ENCODE assay signal across 25 cellular contexts in genomic region chr4:109683621-109684253, GRCh38. TPM values are rescaled to one million over a fixed set of nuclear protein-coding genes. Genes with fewer than 3 reads are reported as not detected.
DNase-seq lines count a peak whose midpoint lies in the region; ATAC-seq lines count a peak whose summit lies in the region.
"Had no signal": no experiment of that assay in that cellular context is flagged by ENCODE, and none has a peak within 500 bp of the region (broad histone marks: within the 10 kb centered on the region; RNA-seq: fewer than 3 reads in every experiment).

No MANE protein-coding gene starts in this region.

- DNase-seq in T-helper 2 cell treated with Interferon-gamma antibody and Interleukin-4, amounts not matched to agents 5 μg/mL and 100 μg/mL, for 36 hours (ENCODE audit: low spot score) = no peak
- DNase-seq in T-helper 2 cell (no peak), NCI-H187 treated with DMSO at 0.1 percent for 48 hours (lab: John Stamatoyannopoulos, UW) (no peak)
- no peak for DNase-seq in stimulated activated naive CD8-positive, alpha-beta T cell treated with anti-CD3 and anti-CD28 coated beads, Interleukin-15, amount 100 ng/mL, for 72 hours
- no peak for DNase-seq in stimulated activated naive CD8-positive, alpha-beta T cell treated with anti-CD3 and anti-CD28 coated beads, Interleukin-15, Interleukin-2, amounts not matched to agents 100 U/mL and 50 U/mL, for 24 hours
- DNase-seq in activated naive CD8-positive, alpha-beta T cell treated with anti-CD3 and anti-CD28 coated beads for 36 hours = no peak
- no peak for DNase-seq in stimulated activated naive B cell treated with anti-CD40 and anti-IgM and Interleukin-4, amounts not matched to agents 10 μg/mL and 1 μg/mL and 100 μg/mL, for 72 hours
- DNase-seq in activated CD4-positive, alpha-beta memory T cell treated with anti-CD3 and anti-CD28 coated beads, Interleukin-2, amount 10 ng/mL, durations not matched to agents 7 days and 5 days = no peak
- DNase-seq: 8988T, caudate nucleus, DND-41, endodermal cell, GF-D8, HFFc6, NCI-H1092, NCI-H1694 treated with DMSO at 0.1 percent for 48 hours, NCI-H2171 treated with DMSO at 0.1 percent for 48 hours, NCI-H510A, RPMI8226, small intestine, stomach, uterus had no signal

- ATAC-seq in stimulated activated naive CD8-positive, alpha-beta T cell treated with anti-CD3 and anti-CD28 coated beads, Interleukin-15, amount 100 ng/mL, for 72 hours = no peak
- ATAC-seq in stimulated activated naive CD8-positive, alpha-beta T cell treated with anti-CD3 and anti-CD28 coated beads, Interleukin-15, Interleukin-2, amounts not matched to agents 100 U/mL and 50 U/mL, for 24 hours = no peak
- ATAC-seq in stimulated activated naive B cell treated with anti-CD40 and anti-IgM and Interleukin-4, amounts not matched to agents 10 μg/mL and 1 μg/mL and 100 μg/mL, for 72 hours (replicated peaks) = peak; percentile 89 to 91
- ATAC-seq: left lobe of liver had no signal

- POLR2A ChIA-PET in activated CD4-positive, alpha-beta memory T cell treated with anti-CD3 and anti-CD28 coated beads, Interleukin-2, amount 10 ng/mL, durations not matched to agents 7 days and 5 days (lab: Charles Lee) = interaction anchor here (4.0 kb wide), 1 partner anchor 123 kb away, joined by 14 read pairs; the partner anchor contains the start of gene MCUB

- H3K27me3 Mint-ChIP-seq in T-helper 2 cell treated with Interferon-gamma antibody and Interleukin-4, amounts not matched to agents 5 μg/mL and 100 μg/mL, for 36 hours (ENCODE audit: low read depth) = no peaks in the 10 kb centered on the region
- H3K27me3 Mint-ChIP-seq in stimulated activated naive CD8-positive, alpha-beta T cell treated with anti-CD3 and anti-CD28 coated beads, Interleukin-15, amount 100 ng/mL, for 72 hours = no peaks in the 10 kb centered on the region
- H3K27me3 Mint-ChIP-seq in activated naive CD8-positive, alpha-beta T cell treated with anti-CD3 and anti-CD28 coated beads for 36 hours = no peaks in the 10 kb centered on the region
- H3K27me3 Mint-ChIP-seq in stimulated activated naive B cell treated with anti-CD40 and anti-IgM and Interleukin-4, amounts not matched to agents 10 μg/mL and 1 μg/mL and 100 μg/mL, for 72 hours = no peaks in the 10 kb centered on the region
- no peaks in the 10 kb centered on the region for H3K27me3 Mint-ChIP-seq in activated CD4-positive, alpha-beta memory T cell treated with anti-CD3 and anti-CD28 coated beads, Interleukin-2, amount 10 ng/mL, durations not matched to agents 7 days and 5 days
- H3K27me3 Mint-ChIP-seq: dendritic cell treated with granulocyte-macrophage colony-stimulating factor and Interleukin-4, amounts not matched to agents 40 ng/mL and 50 ng/mL, for 4 days had no signal

- H3K9me3 Mint-ChIP-seq in T-helper 2 cell treated with Interferon-gamma antibody and Interleukin-4, amounts not matched to agents 5 μg/mL and 100 μg/mL, for 36 hours = no peaks in the 10 kb centered on the region
- no peaks in the 10 kb centered on the region for H3K9me3 Mint-ChIP-seq in stimulated activated naive CD8-positive, alpha-beta T cell treated with anti-CD3 and anti-CD28 coated beads, Interleukin-15, amount 100 ng/mL, for 72 hours
- no peaks in the 10 kb centered on the region for H3K9me3 Mint-ChIP-seq in activated naive CD8-positive, alpha-beta T cell treated with anti-CD3 and anti-CD28 coated beads for 36 hours
- H3K9me3 Mint-ChIP-seq in stimulated activated naive B cell treated with anti-CD40 and anti-IgM and Interleukin-4, amounts not matched to agents 10 μg/mL and 1 μg/mL and 100 μg/mL, for 72 hours = no peaks in the 10 kb centered on the region
- no peaks in the 10 kb centered on the region for H3K9me3 Mint-ChIP-seq in activated CD4-positive, alpha-beta memory T cell treated with anti-CD3 and anti-CD28 coated beads, Interleukin-2, amount 10 ng/mL, durations not matched to agents 7 days and 5 days
- H3K9me3 Mint-ChIP-seq: dendritic cell treated with granulocyte-macrophage colony-stimulating factor and Interleukin-4, amounts not matched to agents 40 ng/mL and 50 ng/mL, for 4 days; HFFc6 had no signal

- H3K36me3 Mint-ChIP-seq in T-helper 2 cell treated with Interferon-gamma antibody and Interleukin-4, amounts not matched to agents 5 μg/mL and 100 μg/mL, for 36 hours (ENCODE audit: low read depth) = peaks cover 56% of the 10 kb centered on the region
- H3K36me3 Mint-ChIP-seq in activated naive CD8-positive, alpha-beta T cell treated with anti-CD3 and anti-CD28 coated beads for 36 hours = peaks cover 42% of the 10 kb centered on the region
- peaks cover 26 to 29% of the 10 kb centered on the region in 2 donors for H3K36me3 Mint-ChIP-seq in stimulated activated naive B cell treated with anti-CD40 and anti-IgM and Interleukin-4, amounts not matched to agents 10 μg/mL and 1 μg/mL and 100 μg/mL, for 72 hours
- peaks cover 72% of the 10 kb centered on the region for H3K36me3 Mint-ChIP-seq in activated CD4-positive, alpha-beta memory T cell treated with anti-CD3 and anti-CD28 coated beads, Interleukin-2, amount 10 ng/mL, durations not matched to agents 7 days and 5 days (ENCODE audit: low read depth)

- no peak overlapping the region for H3K4me3 Mint-ChIP-seq in T-helper 2 cell treated with Interferon-gamma antibody and Interleukin-4, amounts not matched to agents 5 μg/mL and 100 μg/mL, for 36 hours
- H3K4me3 Mint-ChIP-seq in stimulated activated naive CD8-positive, alpha-beta T cell treated with anti-CD3 and anti-CD28 coated beads, Interleukin-15, amount 100 ng/mL, for 72 hours = no peak overlapping the region
- no peak overlapping the region for H3K4me3 Mint-ChIP-seq in activated naive CD8-positive, alpha-beta T cell treated with anti-CD3 and anti-CD28 coated beads for 36 hours
- no peak overlapping the region for H3K4me3 Mint-ChIP-seq in stimulated activated naive B cell treated with anti-CD40 and anti-IgM and Interleukin-4, amounts not matched to agents 10 μg/mL and 1 μg/mL and 100 μg/mL, for 72 hours
- no peak overlapping the region for H3K4me3 Mint-ChIP-seq in activated CD4-positive, alpha-beta memory T cell treated with anti-CD3 and anti-CD28 coated beads, Interleukin-2, amount 10 ng/mL, durations not matched to agents 7 days and 5 days
- H3K4me3 Mint-ChIP-seq: dendritic cell treated with granulocyte-macrophage colony-stimulating factor and Interleukin-4, amounts not matched to agents 40 ng/mL and 50 ng/mL, for 4 days; endodermal cell; GM23338; HFFc6 had no signal

- H3K4me1 Mint-ChIP-seq in T-helper 2 cell treated with Interferon-gamma antibody and Interleukin-4, amounts not matched to agents 5 μg/mL and 100 μg/mL, for 36 hours (ENCODE audit: low read depth) = peaks cover 17% of the 10 kb centered on the region
- peaks cover 20% of the 10 kb centered on the region for H3K4me1 Mint-ChIP-seq in stimulated activated naive CD8-positive, alpha-beta T cell treated with anti-CD3 and anti-CD28 coated beads, Interleukin-15, amount 100 ng/mL, for 72 hours
- peaks cover 15% of the 10 kb centered on the region for H3K4me1 Mint-ChIP-seq in activated naive CD8-positive, alpha-beta T cell treated with anti-CD3 and anti-CD28 coated beads for 36 hours
- H3K4me1 Mint-ChIP-seq in stimulated activated naive B cell treated with anti-CD40 and anti-IgM and Interleukin-4, amounts not matched to agents 10 μg/mL and 1 μg/mL and 100 μg/mL, for 72 hours = peaks cover 9 to 21% of the 10 kb centered on the region in 2 donors
- H3K4me1 Mint-ChIP-seq in activated CD4-positive, alpha-beta memory T cell treated with anti-CD3 and anti-CD28 coated beads, Interleukin-2, amount 10 ng/mL, durations not matched to agents 7 days and 5 days = peaks cover 37% of the 10 kb centered on the region

- CTCF ChIA-PET in activated CD4-positive, alpha-beta memory T cell treated with anti-CD3 and anti-CD28 coated beads, Interleukin-2, amount 10 ng/mL, durations not matched to agents 7 days and 5 days (lab: Charles Lee) = interaction anchor here (1.2 kb wide), 1 partner anchor 250 kb away, joined by 7 read pairs; the partner anchor contains the start of gene SEC24B

- peak overlapping the region; percentile 53 for H3K27ac Mint-ChIP-seq in T-helper 2 cell treated with Interferon-gamma antibody and Interleukin-4, amounts not matched to agents 5 μg/mL and 100 μg/mL, for 36 hours
- H3K27ac Mint-ChIP-seq in stimulated activated naive CD8-positive, alpha-beta T cell treated with anti-CD3 and anti-CD28 coated beads, Interleukin-15, amount 100 ng/mL, for 72 hours = peak overlapping the region; percentile 22 to 50
- H3K27ac Mint-ChIP-seq in activated naive CD8-positive, alpha-beta T cell treated with anti-CD3 and anti-CD28 coated beads for 36 hours = peak overlapping the region; percentile 38
- peak overlapping the region; percentile 27 for H3K27ac Mint-ChIP-seq in stimulated activated naive B cell treated with anti-CD40 and anti-IgM and Interleukin-4, amounts not matched to agents 10 μg/mL and 1 μg/mL and 100 μg/mL, for 72 hours
- no peak overlapping the region for H3K27ac Mint-ChIP-seq in activated CD4-positive, alpha-beta memory T cell treated with anti-CD3 and anti-CD28 coated beads, Interleukin-2, amount 10 ng/mL, durations not matched to agents 7 days and 5 days
- H3K27ac Mint-ChIP-seq: dendritic cell treated with granulocyte-macrophage colony-stimulating factor and Interleukin-4, amounts not matched to agents 40 ng/mL and 50 ng/mL, for 4 days; endodermal cell; GM23338; HFFc6 had no signal

RNA-seq across cellular contexts. Expression of gene CASP6, which starts 19.5 kb away (rescaled TPM):
- total RNA-seq in activated naive CD8-positive, alpha-beta T cell treated with anti-CD3 and anti-CD28 coated beads for 36 hours = 10 to 100 TPM; 22.2 to 23.5 TPM
- 10 to 100 TPM; 30.5 to 32.4 TPM for total RNA-seq in activated CD4-positive, alpha-beta memory T cell treated with anti-CD3 and anti-CD28 coated beads, Interleukin-2, amount 10 ng/mL, durations not matched to agents 7 days and 5 days

RNA-seq across cellular contexts. Expression of gene PLA2G12A, which starts 46.1 kb away (rescaled TPM):
- total RNA-seq in activated naive CD8-positive, alpha-beta T cell treated with anti-CD3 and anti-CD28 coated beads for 36 hours = 10 to 100 TPM; 24.0 to 31.2 TPM
- 10 to 100 TPM; 13.2 to 15.3 TPM for total RNA-seq in activated CD4-positive, alpha-beta memory T cell treated with anti-CD3 and anti-CD28 coated beads, Interleukin-2, amount 10 ng/mL, durations not matched to agents 7 days and 5 days

Comparison
In these comparisons a context has a peak if more than half of its experiments do, and no peak if none do; other contexts are left out.
1. ATAC-seq: peak in stimulated activated naive B cell treated with anti-CD40 and anti-IgM and Interleukin-4, amounts not matched to agents 10 μg/mL and 1 μg/mL and 100 μg/mL, for 72 hours (2 of 2); none in stimulated activated naive CD8-positive, alpha-beta T cell treated with anti-CD3 and anti-CD28 coated beads, Interleukin-15, amount 100 ng/mL, for 72 hours (single experiment) and stimulated activated naive CD8-positive, alpha-beta T cell treated with anti-CD3 and anti-CD28 coated beads, Interleukin-15, Interleukin-2, amounts not matched to agents 100 U/mL and 50 U/mL, for 24 hours (single experiment).